ENCODE assay signal across 12 cellular contexts in the genomic region with DNA sequence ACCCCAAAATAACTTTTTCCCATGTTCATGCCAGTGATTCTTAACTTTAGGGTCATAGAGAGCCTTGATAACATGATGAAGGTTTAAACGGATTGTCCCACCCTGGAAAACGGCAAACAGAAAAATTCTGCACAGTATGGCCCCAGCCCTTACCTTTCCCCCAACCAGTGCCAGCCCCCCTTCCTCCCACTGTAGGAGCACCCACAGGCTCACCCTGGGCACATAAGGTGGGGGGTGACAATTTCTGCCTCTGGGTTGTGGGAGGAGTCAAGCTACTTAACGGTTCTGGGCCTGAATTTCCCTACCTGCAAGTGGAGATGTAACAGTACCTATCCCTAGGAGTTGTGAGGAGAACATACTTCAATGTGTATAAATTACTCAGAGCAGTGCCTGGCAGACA. TPM values are rescaled to one million over a fixed set of nuclear protein-coding genes. Genes with fewer than 3 reads are reported as not detected.
A peak's percentile ranks its signal among the peaks of the same experiment; 100 is the strongest.
DNase-seq lines count a peak whose midpoint lies in the region; ATAC-seq and TF ChIP-seq lines count a peak whose summit lies in the region.
"Had no signal": no experiment of that assay in that cellular context is flagged by ENCODE, and none has a peak within 500 bp of the region (broad histone marks: within the 10 kb centered on the region; RNA-seq: fewer than 3 reads in every experiment).

No MANE protein-coding gene starts in this region.

- H3K4me3 ChIP-seq in mammary epithelial cell (replicated peaks in 1 of 3; ENCODE audit: insufficient read depth in 1 of 3, low read depth in 2 of 3, low read length in 3 of 3), result no peak overlapping the region

- H3K9me3 Mint-ChIP-seq in natural killer cell treated with Interleukin-12 subunit alpha and Interleukin-12 subunit beta and Interleukin-15 and Interleukin-18, amount 100 ng/mL, for 72 hours, result no peaks in the 10 kb centered on the region
- no peaks in the 10 kb centered on the region for H3K9me3 Mint-ChIP-seq in natural killer cell
- no peaks in the 10 kb centered on the region for H3K9me3 Mint-ChIP-seq in dendritic cell treated with granulocyte-macrophage colony-stimulating factor and Interleukin-4, amounts not matched to agents 40 ng/mL and 50 ng/mL, for 4 days
- no peaks in the 10 kb centered on the region for H3K9me3 Mint-ChIP-seq in osteocyte (ENCODE audit: unreplicated experiment)
- H3K9me3 Mint-ChIP-seq: activated T-helper 2 cell treated with anti-CD3 and anti-CD28 coated beads, Interferon-gamma antibody, Interleukin-2, Interleukin-4, amounts not matched to agents 10 μg/mL and 5 μg/mL and 100 μg/mL, durations not matched to agents 14 hours and 24 hours and 36 hours had no signal

- no peaks in the 10 kb centered on the region for H4K20me1 ChIP-seq in mammary epithelial cell (ENCODE audit: insufficient read depth, low read length)

- H3K27me3 ChIP-seq in mammary epithelial cell (ENCODE audit: insufficient read depth, low read length), result no peaks in the 10 kb centered on the region
- H3K27me3 ChIP-seq: BE2C had no signal

- ATAC-seq in natural killer cell treated with Interleukin-12 subunit alpha and Interleukin-12 subunit beta and Interleukin-15 and Interleukin-18, amount 100 ng/mL, for 72 hours, result no peak
- ATAC-seq in natural killer cell (no peak), HG03432 (IDR thresholded peaks at IDR 0.05; ENCODE audit: unreplicated experiment) (no peak), HG03442 (IDR thresholded peaks at IDR 0.05; ENCODE audit: unreplicated experiment) (no peak)

- in situ Hi-C loops in mammary epithelial cell (cut with MboI; ENCODE audit: low sequenced_read_pairs in 2 of 2), result no loop called here

- CTCF ChIA-PET in mammary epithelial cell (lab: Charles Lee; ENCODE audit: low non-redundant PET), result no interaction called here

- dilution Hi-C loops in mammary epithelial cell (cut with HindIII; ENCODE audit: low sequenced_read_pairs), result no loop called here

- DNase-seq in natural killer cell treated with Interleukin-12 subunit alpha and Interleukin-12 subunit beta and Interleukin-15 and Interleukin-18, amount 100 ng/mL, for 72 hours (ENCODE audit: low spot score), result peak; percentile 3
- DNase-seq in natural killer cell, result no peak
- no peak for DNase-seq in osteocyte (ENCODE audit: extremely low spot score, unreplicated experiment)
- DNase-seq in mammary epithelial cell, result no peak
- DNase-seq in pons (ENCODE audit: low spot score), result no peak
- DNase-seq: NCI-H446 treated with DMSO at 0.1 percent for 48 hours had no signal

- no peak overlapping the region for H3K27ac ChIP-seq in mammary epithelial cell (ENCODE audit: insufficient read depth, low read depth, low read length)
- H3K27ac ChIP-seq: parathyroid adenoma had no signal

- peaks cover 43% of the 10 kb centered on the region for H3K79me2 ChIP-seq in mammary epithelial cell (ENCODE audit: insufficient read depth, low read length)

- H3K9me3 ChIP-seq in mammary epithelial cell (replicated peaks; ENCODE audit: insufficient read depth, low read length), result no peaks in the 10 kb centered on the region
- H3K9me3 ChIP-seq: BE2C had no signal

- peaks cover 0 to 20% of the 10 kb centered on the region in 2 donors for H3K4me1 Mint-ChIP-seq in natural killer cell treated with Interleukin-12 subunit alpha and Interleukin-12 subunit beta and Interleukin-15 and Interleukin-18, amount 100 ng/mL, for 72 hours (ENCODE audit: low read depth in 2 of 2)
- peaks cover 7 to 13% of the 10 kb centered on the region in 2 donors for H3K4me1 Mint-ChIP-seq in natural killer cell
- peaks cover 23% of the 10 kb centered on the region for H3K4me1 Mint-ChIP-seq in dendritic cell treated with granulocyte-macrophage colony-stimulating factor and Interleukin-4, amounts not matched to agents 40 ng/mL and 50 ng/mL, for 4 days (ENCODE audit: low read depth)
- peaks cover 23% of the 10 kb centered on the region for H3K4me1 Mint-ChIP-seq in osteocyte (ENCODE audit: unreplicated experiment)

- no peak overlapping the region for H3K9ac ChIP-seq in mammary epithelial cell (ENCODE audit: insufficient read depth, low read length)
- H3K9ac ChIP-seq: parathyroid adenoma had no signal

- no peak overlapping the region for H3K4me3 Mint-ChIP-seq in natural killer cell treated with Interleukin-12 subunit alpha and Interleukin-12 subunit beta and Interleukin-15 and Interleukin-18, amount 100 ng/mL, for 72 hours
- H3K4me3 Mint-ChIP-seq in natural killer cell (no peak overlapping the region), osteocyte (ENCODE audit: unreplicated experiment) (no peak overlapping the region)
- no peak overlapping the region for H3K4me3 Mint-ChIP-seq in dendritic cell treated with granulocyte-macrophage colony-stimulating factor and Interleukin-4, amounts not matched to agents 40 ng/mL and 50 ng/mL, for 4 days

- H3K36me3 Mint-ChIP-seq in natural killer cell treated with Interleukin-12 subunit alpha and Interleukin-12 subunit beta and Interleukin-15 and Interleukin-18, amount 100 ng/mL, for 72 hours, result no peaks in the 10 kb centered on the region
- H3K36me3 Mint-ChIP-seq in natural killer cell (no peaks in the 10 kb centered on the region), osteocyte (ENCODE audit: unreplicated experiment) (peaks cover 23% of the 10 kb centered on the region)
- H3K36me3 Mint-ChIP-seq in dendritic cell treated with granulocyte-macrophage colony-stimulating factor and Interleukin-4, amounts not matched to agents 40 ng/mL and 50 ng/mL, for 4 days (ENCODE audit: low read depth), result peaks cover 100% of the 10 kb centered on the region

- no peak overlapping the region for H3K4me2 ChIP-seq in mammary epithelial cell (ENCODE audit: insufficient read depth, low read depth, low read length)

- H3K4me1 ChIP-seq in mammary epithelial cell (ENCODE audit: insufficient read depth, low read length), result peaks cover 7% of the 10 kb centered on the region
- H3K4me1 ChIP-seq: parathyroid adenoma had no signal

- intact Hi-C loops in natural killer cell (cut with micrococcal nuclease) (no loop called here), mammary epithelial cell (cut with micrococcal nuclease) (no loop called here)
- intact Hi-C loops in dendritic cell treated with granulocyte-macrophage colony-stimulating factor and Interleukin-4, amounts not matched to agents 40 ng/mL and 50 ng/mL, for 4 days (cut with micrococcal nuclease), result no loop called here

- WGBS in mammary epithelial cell (ENCODE audit: low coverage, missing lambda C conversion rate), result 76% methylated on average over 3 of the region's 3 CpGs

- H3K27ac Mint-ChIP-seq in natural killer cell treated with Interleukin-12 subunit alpha and Interleukin-12 subunit beta and Interleukin-15 and Interleukin-18, amount 100 ng/mL, for 72 hours, result peak overlapping the region in 1 of 2 donors; percentile 17
- H3K27ac Mint-ChIP-seq in natural killer cell (peak overlapping the region in 1 of 2 donors; percentile 35), osteocyte (ENCODE audit: unreplicated experiment) (peak overlapping the region; percentile 75)
- peak overlapping the region; percentile 15 for H3K27ac Mint-ChIP-seq in dendritic cell treated with granulocyte-macrophage colony-stimulating factor and Interleukin-4, amounts not matched to agents 40 ng/mL and 50 ng/mL, for 4 days
- H3K27ac Mint-ChIP-seq: activated T-helper 2 cell treated with anti-CD3 and anti-CD28 coated beads, Interferon-gamma antibody, Interleukin-2, Interleukin-4, amounts not matched to agents 10 μg/mL and 5 μg/mL and 100 μg/mL, durations not matched to agents 14 hours and 24 hours and 36 hours had no signal

- H2AFZ ChIP-seq in mammary epithelial cell (ENCODE audit: low read depth, low read length), result no peak overlapping the region
- H2AFZ ChIP-seq: parathyroid adenoma had no signal

- no peak for TF ChIP-seq CTCF in natural killer cell (IDR thresholded peaks at IDR 0.05)
- TF ChIP-seq CTCF in osteocyte (IDR thresholded peaks at IDR 0.05), result no peak
- TF ChIP-seq CTCF in mammary epithelial cell (conservative IDR thresholded peaks at IDR 0.05 in 1 of 2, IDR thresholded peaks at IDR 0.05 in 1 of 2; ENCODE audit: extremely low read depth in 1 of 2, insufficient read depth in 1 of 2, low read depth in 1 of 2, low read length in 2 of 2), result no peak

- BruUV-seq in mammary epithelial cell (replicated peaks; lab: Mats Ljungman, UMichigan), result no TSS peak

- H3K36me3 ChIP-seq in mammary epithelial cell (ENCODE audit: insufficient read depth, low read length), result peaks cover 3% of the 10 kb centered on the region

- H3K27me3 Mint-ChIP-seq in natural killer cell treated with Interleukin-12 subunit alpha and Interleukin-12 subunit beta and Interleukin-15 and Interleukin-18, amount 100 ng/mL, for 72 hours, result no peaks in the 10 kb centered on the region
- H3K27me3 Mint-ChIP-seq in natural killer cell (ENCODE audit: low read depth in 2 of 2), result no peaks in the 10 kb centered on the region
- no peaks in the 10 kb centered on the region for H3K27me3 Mint-ChIP-seq in dendritic cell treated with granulocyte-macrophage colony-stimulating factor and Interleukin-4, amounts not matched to agents 40 ng/mL and 50 ng/mL, for 4 days
- H3K27me3 Mint-ChIP-seq in osteocyte (ENCODE audit: unreplicated experiment), result no peaks in the 10 kb centered on the region

RNA-seq across cellular contexts. Expression of gene XRCC3, which starts 18.1 kb away (rescaled TPM):
- 100 to 1,000 TPM in 1 of 2 donors, 10 to 100 TPM in 1; 37.3 to 112 TPM for total RNA-seq in natural killer cell treated with Interleukin-12 subunit alpha and Interleukin-12 subunit beta and Interleukin-15 and Interleukin-18, amount 100 ng/mL, for 72 hours
- total RNA-seq in natural killer cell, result 10 to 100 TPM; 11.6 to 12.8 (median 12.7) TPM
- 7.5 and 7.9 TPM in 2 replicates for total RNA-seq in osteocyte
- 10 to 100 TPM in 1 of 2 donors, 1 to 10 TPM in 1; 5.2 to 35.4 TPM for total RNA-seq in mammary epithelial cell
- polyA plus RNA-seq in mammary epithelial cell, result 23.4 TPM
- polyA minus RNA-seq in mammary epithelial cell, result 43.1 TPM

RNA-seq across cellular contexts. Expression of gene ZFYVE21, which starts 18.4 kb away (rescaled TPM):
- 10 to 100 TPM; 13.0 to 22.0 TPM for total RNA-seq in natural killer cell treated with Interleukin-12 subunit alpha and Interleukin-12 subunit beta and Interleukin-15 and Interleukin-18, amount 100 ng/mL, for 72 hours
- total RNA-seq in natural killer cell (10 to 100 TPM in 1 of 3 donors, 1 to 10 TPM in 2; 5.9 to 10.7 (median 8.5) TPM), osteocyte (48.9 and 52.9 TPM in 2 replicates), mammary epithelial cell (10 to 100 TPM; 64.2 to 65.7 TPM)
- polyA plus RNA-seq in mammary epithelial cell, result 156 TPM
- 43.7 TPM for polyA minus RNA-seq in mammary epithelial cell
